In genomic region chr4:1743551-1743950, GRCh38 we compare ENCODE assay signal across 1 cellular context.
TF ChIP-seq lines count a peak whose summit lies in the region.

No MANE protein-coding gene starts in this region.

TF ChIP-seq in K562, 482 proteins besides CTCF, POLR2A, EP300 and RAD21:
- TF ChIP-seq ZHX1 (conservative IDR thresholded peaks at IDR 0.05; ENCODE audit: low read length): no peak
- 0 out of 2 replicates have a peak, but pooled peaks have one; percentile 34 for TF ChIP-seq RBFOX2 (IDR thresholded peaks at IDR 0.05; ENCODE audit: low read depth, low read length)
- no peak for TF ChIP-seq FIP1L1 (IDR thresholded peaks at IDR 0.05; ENCODE audit: low read depth, low read length, poor library complexity, severe bottlenecking)
- TF ChIP-seq, protein P1, sequence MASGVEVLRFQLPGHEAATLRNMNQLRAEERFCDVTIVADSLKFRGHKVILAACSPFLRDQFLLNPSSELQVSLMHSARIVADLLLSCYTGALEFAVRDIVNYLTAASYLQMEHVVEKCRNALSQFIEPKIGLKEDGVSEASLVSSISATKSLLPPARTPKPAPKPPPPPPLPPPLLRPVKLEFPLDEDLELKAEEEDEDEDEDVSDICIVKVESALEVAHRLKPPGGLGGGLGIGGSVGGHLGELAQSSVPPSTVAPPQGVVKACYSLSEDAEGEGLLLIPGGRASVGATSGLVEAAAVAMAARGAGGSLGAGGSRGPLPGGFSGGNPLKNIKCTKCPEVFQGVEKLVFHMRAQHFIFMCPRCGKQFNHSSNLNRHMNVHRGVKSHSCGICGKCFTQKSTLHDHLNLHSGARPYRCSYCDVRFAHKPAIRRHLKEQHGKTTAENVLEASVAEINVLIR (CRISPR knock-in tag; IDR thresholded peaks at IDR 0.05): no peak
- no peak for TF ChIP-seq ARID1B (IDR thresholded peaks at IDR 0.05)
- peak; percentile 32; the same call in 1 of the 2 replicates for TF ChIP-seq SUPT5H (IDR thresholded peaks at IDR 0.05)
